In genomic region chr13:112624040-112624439, GRCh38 we compare ENCODE assay signal across 30 cellular contexts.
"Had no signal": no experiment of that assay in that cellular context is flagged by ENCODE, and none has a peak within 500 bp of the region (broad histone marks: within the 10 kb centered on the region; RNA-seq: fewer than 3 reads in every experiment).

No MANE protein-coding gene starts in this region.

- DNase-seq: activated B cell treated with CpG ODN at 0.5 μM for 24 hours; activated CD4-positive, alpha-beta T cell treated with anti-CD3 and anti-CD28 coated beads for 48 hours; activated CD4-positive, alpha-beta T cell treated with anti-CD3 and anti-CD28 coated beads, Interleukin-2, amount 50 U/mL, for 1 hour; activated CD4-positive, alpha-beta T cell treated with anti-CD3 and anti-CD28 coated beads, Interleukin-2, amount 50 U/mL, for 48 hours; activated CD8-positive, alpha-beta memory T cell treated with anti-CD3 and anti-CD28 coated beads for 24 hours; activated CD8-positive, alpha-beta T cell treated with anti-CD3 and anti-CD28 coated beads for 36 hours; activated effector memory CD4-positive, alpha-beta T cell treated with anti-CD3 and anti-CD28 coated beads, Interleukin-2, amount 50 U/mL, for 16 hours; activated naive CD4-positive, alpha-beta T cell treated with anti-CD3 and anti-CD28 coated beads, Interleukin-2, amount 10 ng/mL, durations not matched to agents 7 days and 5 days; activated naive CD8-positive, alpha-beta T cell treated with anti-CD3 and anti-CD28 coated beads, Interleukin-2, amount 10 ng/mL, durations not matched to agents 7 days and 5 days; activated T-cell treated with anti-CD3 and anti-CD28 coated beads, Interleukin-2, amount 50 U/mL, for 4 hours; central memory CD4-positive, alpha-beta T cell; cerebellar nuclear complex; colonic mucosa; effector CD8-positive, alpha-beta T cell; esophagus squamous epithelium; foreskin melanocyte; T-helper 1 cell; T-helper 17 cell; T1000; WERI-Rb-1 had no signal

- H3K27ac ChIP-seq: ascending aorta, breast epithelium, cardiac muscle cell, colonic mucosa, epithelial cell of prostate, esophagus squamous epithelium, gastroesophageal sphincter, WERI-Rb-1 had no signal

- H3K9me3 Mint-ChIP-seq: activated B cell treated with CpG ODN at 0.5 μM for 24 hours; activated CD8-positive, alpha-beta T cell treated with anti-CD3 and anti-CD28 coated beads for 36 hours; activated naive CD4-positive, alpha-beta T cell treated with anti-CD3 and anti-CD28 coated beads, Interleukin-2, amount 10 ng/mL, durations not matched to agents 7 days and 5 days; activated naive CD4-positive, alpha-beta T cell treated with anti-CD3 and anti-CD28 coated beads, Interleukin-2, amount 50 U/mL, for 72 hours; activated naive CD8-positive, alpha-beta T cell treated with anti-CD3 and anti-CD28 coated beads, Interleukin-2, amount 10 ng/mL, durations not matched to agents 7 days and 5 days; activated T-cell treated with anti-CD3 and anti-CD28 coated beads, Interleukin-2, amount 50 U/mL, for 4 hours; activated T-helper 1 cell treated with anti-CD3 and anti-CD28 coated beads, Interleukin-12 subunit alpha, Interleukin-12 subunit beta, Interleukin-2, Interleukin-4 antibody, amounts not matched to agents 30 ng/mL and 10 ng/mL and 1 ng/mL, durations not matched to agents 14 hours and 24 hours and 36 hours; activated T-helper 2 cell treated with anti-CD3 and anti-CD28 coated beads, Interferon-gamma antibody, Interleukin-2, Interleukin-4, amounts not matched to agents 10 μg/mL and 5 μg/mL and 100 μg/mL, durations not matched to agents 14 hours and 24 hours and 36 hours; brain; T-helper 2 cell treated with Interferon-gamma antibody and Interleukin-4, amounts not matched to agents 5 μg/mL and 100 μg/mL, for 36 hours had no signal

- H3K27ac Mint-ChIP-seq: activated B cell treated with CpG ODN at 0.5 μM for 24 hours; activated CD8-positive, alpha-beta T cell treated with anti-CD3 and anti-CD28 coated beads for 36 hours; activated naive CD4-positive, alpha-beta T cell treated with anti-CD3 and anti-CD28 coated beads, Interleukin-2, amount 10 ng/mL, durations not matched to agents 7 days and 5 days; activated naive CD8-positive, alpha-beta T cell treated with anti-CD3 and anti-CD28 coated beads, Interleukin-2, amount 10 ng/mL, durations not matched to agents 7 days and 5 days; activated T-helper 1 cell treated with anti-CD3 and anti-CD28 coated beads, Interleukin-12 subunit alpha, Interleukin-12 subunit beta, Interleukin-2, Interleukin-4 antibody, amounts not matched to agents 30 ng/mL and 10 ng/mL and 1 ng/mL, durations not matched to agents 14 hours and 24 hours and 36 hours; activated T-helper 2 cell treated with anti-CD3 and anti-CD28 coated beads, Interferon-gamma antibody, Interleukin-2, Interleukin-4, amounts not matched to agents 10 μg/mL and 5 μg/mL and 100 μg/mL, durations not matched to agents 14 hours and 24 hours and 36 hours; brain; T-helper 17 cell; T-helper 2 cell treated with Interferon-gamma antibody and Interleukin-4, amounts not matched to agents 5 μg/mL and 100 μg/mL, for 36 hours had no signal

- H3K4me1 Mint-ChIP-seq: activated naive CD4-positive, alpha-beta T cell treated with anti-CD3 and anti-CD28 coated beads, Interleukin-2, amount 10 ng/mL, durations not matched to agents 7 days and 5 days; activated naive CD8-positive, alpha-beta T cell treated with anti-CD3 and anti-CD28 coated beads, Interleukin-2, amount 10 ng/mL, durations not matched to agents 7 days and 5 days had no signal

- H3K4me1 ChIP-seq: ascending aorta, breast epithelium, colonic mucosa, gastroesophageal sphincter had no signal

- H3K36me3 ChIP-seq: ascending aorta, breast epithelium, cardiac muscle cell, colonic mucosa, esophagus squamous epithelium, gastroesophageal sphincter, WERI-Rb-1 had no signal

- H3K9me3 ChIP-seq: ascending aorta, breast epithelium, colonic mucosa, esophagus squamous epithelium, gastroesophageal sphincter had no signal

- H3K4me3 ChIP-seq: ascending aorta, breast epithelium, cardiac muscle cell, colonic mucosa, esophagus squamous epithelium, gastroesophageal sphincter had no signal

- H3K27me3 ChIP-seq: ascending aorta, breast epithelium, colonic mucosa had no signal

- H3K36me3 Mint-ChIP-seq: activated naive CD4-positive, alpha-beta T cell treated with anti-CD3 and anti-CD28 coated beads, Interleukin-2, amount 10 ng/mL, durations not matched to agents 7 days and 5 days; activated naive CD4-positive, alpha-beta T cell treated with anti-CD3 and anti-CD28 coated beads, Interleukin-2, amount 50 U/mL, for 72 hours; activated naive CD8-positive, alpha-beta T cell treated with anti-CD3 and anti-CD28 coated beads, Interleukin-2, amount 10 ng/mL, durations not matched to agents 7 days and 5 days; brain had no signal

- H3K4me3 Mint-ChIP-seq: activated B cell treated with CpG ODN at 0.5 μM for 24 hours; activated CD8-positive, alpha-beta T cell treated with anti-CD3 and anti-CD28 coated beads for 36 hours; activated naive CD4-positive, alpha-beta T cell treated with anti-CD3 and anti-CD28 coated beads, Interleukin-2, amount 10 ng/mL, durations not matched to agents 7 days and 5 days; activated naive CD8-positive, alpha-beta T cell treated with anti-CD3 and anti-CD28 coated beads, Interleukin-2, amount 10 ng/mL, durations not matched to agents 7 days and 5 days; activated T-cell treated with anti-CD3 and anti-CD28 coated beads, Interleukin-2, amount 50 U/mL, for 4 hours; activated T-helper 1 cell treated with anti-CD3 and anti-CD28 coated beads, Interleukin-12 subunit alpha, Interleukin-12 subunit beta, Interleukin-2, Interleukin-4 antibody, amounts not matched to agents 30 ng/mL and 10 ng/mL and 1 ng/mL, durations not matched to agents 14 hours and 24 hours and 36 hours; brain; T-helper 17 cell; T-helper 2 cell treated with Interferon-gamma antibody and Interleukin-4, amounts not matched to agents 5 μg/mL and 100 μg/mL, for 36 hours had no signal
